Comparison of ENCODE assay signal across 1 cellular context in genomic region chr13:111518161-111518791, GRCh38.
TF ChIP-seq lines count a peak whose summit lies in the region.

No MANE protein-coding gene starts in this region.

TF ChIP-seq in HepG2, 621 proteins besides CTCF, POLR2A, EP300 and RAD21 (continued from another document):
- peak; percentile 61 for TF ChIP-seq USF2 (IDR thresholded peaks at IDR 0.05; ENCODE audit: low read depth, low read length)
- no peak for TF ChIP-seq USF2 (CRISPR knock-in tag; IDR thresholded peaks at IDR 0.05; ENCODE audit: borderline replicate concordance)
- no peak for TF ChIP-seq KDM6A (CRISPR knock-in tag; IDR thresholded peaks at IDR 0.05; ENCODE audit: low read depth)
- no peak for TF ChIP-seq TBX2 (CRISPR knock-in tag; IDR thresholded peaks at IDR 0.05; ENCODE audit: borderline replicate concordance)
- TF ChIP-seq ZNF484 (CRISPR knock-in tag; IDR thresholded peaks at IDR 0.05; ENCODE audit: borderline replicate concordance, low read depth) = no peak
- no peak for TF ChIP-seq MIXL1 (CRISPR knock-in tag; IDR thresholded peaks at IDR 0.05)
- no peak for TF ChIP-seq AGO1 (IDR thresholded peaks at IDR 0.05; ENCODE audit: low read depth, low read length, poor library complexity, severe bottlenecking)
- TF ChIP-seq CBX5 (CRISPR knock-in tag; IDR thresholded peaks at IDR 0.05; ENCODE audit: borderline replicate concordance) = no peak
- TF ChIP-seq ELF3 (CRISPR knock-in tag; IDR thresholded peaks at IDR 0.05) = no peak
